ENCODE assay signal across 12 cellular contexts in the genomic region with DNA sequence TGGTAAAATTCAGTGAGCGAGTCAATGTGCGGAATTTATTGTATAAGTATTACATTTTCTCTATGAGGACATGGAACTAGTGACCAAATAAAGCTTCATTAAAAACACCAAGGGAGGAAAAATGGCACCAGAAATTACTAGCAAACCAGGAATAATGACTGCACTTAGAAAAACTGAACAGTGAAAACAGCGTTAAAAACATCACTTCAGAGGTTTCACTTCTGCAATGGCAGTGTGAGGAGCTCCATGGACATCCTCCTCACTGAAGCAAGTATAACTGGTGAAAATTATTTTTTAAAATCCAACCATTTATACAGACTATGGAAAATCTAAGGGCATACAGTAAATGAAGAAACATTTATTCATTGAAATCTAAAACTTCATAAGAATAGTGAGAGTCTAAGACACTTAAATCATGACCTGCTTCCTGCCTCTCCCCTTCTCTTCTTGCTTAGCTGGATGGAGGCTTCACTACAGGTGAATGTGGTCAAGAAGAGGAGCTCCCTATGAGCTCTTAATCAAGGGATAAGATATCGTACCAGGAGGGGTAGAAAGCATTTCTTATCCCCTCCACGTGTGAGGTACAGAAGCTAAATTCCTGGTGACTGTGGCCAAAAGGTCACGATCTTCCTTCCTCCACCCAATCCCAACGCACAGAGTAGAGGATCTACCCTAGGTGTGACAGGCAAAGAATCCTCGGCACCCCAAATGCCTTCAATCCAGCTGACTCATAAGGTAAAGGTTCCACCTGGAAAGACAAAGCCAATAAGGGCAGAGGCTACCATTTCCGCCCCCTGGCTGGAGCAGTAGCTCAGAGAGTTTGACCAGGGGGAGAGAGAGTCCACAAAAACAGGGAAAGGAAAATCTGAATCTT. TPM values are rescaled to one million over a fixed set of nuclear protein-coding genes. Genes with fewer than 3 reads are reported as not detected.
DNase-seq lines count a peak whose midpoint lies in the region; ATAC-seq, FAIRE-seq and TF ChIP-seq lines count a peak whose summit lies in the region.
"Had no signal": no experiment of that assay in that cellular context is flagged by ENCODE, and none has a peak within 500 bp of the region (broad histone marks: within the 10 kb centered on the region; RNA-seq: fewer than 3 reads in every experiment).

No MANE protein-coding gene starts in this region.

- peaks cover 27% of the 10 kb centered on the region for H3K4me1 Mint-ChIP-seq in WTC11
- peaks cover 41% of the 10 kb centered on the region for H3K4me1 Mint-ChIP-seq in activated T-helper 2 cell treated with anti-CD3 and anti-CD28 coated beads, Interferon-gamma antibody, Interleukin-2, Interleukin-4, amounts not matched to agents 10 μg/mL and 5 μg/mL and 100 μg/mL, durations not matched to agents 14 hours and 24 hours and 36 hours (ENCODE audit: low read depth)

- peaks cover 4% of the 10 kb centered on the region; the same call in 1 of the 2 replicates for H3K9me3 Mint-ChIP-seq in WTC11
- peaks cover 6% of the 10 kb centered on the region for H3K9me3 Mint-ChIP-seq in activated T-helper 2 cell treated with anti-CD3 and anti-CD28 coated beads, Interferon-gamma antibody, Interleukin-2, Interleukin-4, amounts not matched to agents 10 μg/mL and 5 μg/mL and 100 μg/mL, durations not matched to agents 14 hours and 24 hours and 36 hours

- H3K27ac Mint-ChIP-seq in WTC11 = 0 out of 2 replicates have a peak overlapping the region, but pooled peaks have one; percentile 46
- no peak overlapping the region for H3K27ac Mint-ChIP-seq in activated T-helper 2 cell treated with anti-CD3 and anti-CD28 coated beads, Interferon-gamma antibody, Interleukin-2, Interleukin-4, amounts not matched to agents 10 μg/mL and 5 μg/mL and 100 μg/mL, durations not matched to agents 14 hours and 24 hours and 36 hours

- TF ChIP-seq CTCF in WTC11 (IDR thresholded peaks at IDR 0.05) = no peak
- TF ChIP-seq CTCF in right lobe of liver (IDR thresholded peaks at IDR 0.05) = no peak
- TF ChIP-seq CTCF in smooth muscle cell (IDR thresholded peaks at IDR 0.05; ENCODE audit: borderline replicate concordance, insufficient read depth, poor library complexity, severe bottlenecking) = no peak

- peaks cover 21% of the 10 kb centered on the region for H4K20me1 ChIP-seq in smooth muscle cell (ENCODE audit: low read depth)

- ATAC-seq in GM19467 (IDR thresholded peaks at IDR 0.05; ENCODE audit: unreplicated experiment) (peak; percentile 85), HG03066 (IDR thresholded peaks at IDR 0.05; ENCODE audit: low read depth, unreplicated experiment) (peak; percentile 91), WTC11 (peak; percentile 73), right lobe of liver (no peak)

- no peaks in the 10 kb centered on the region for H3K36me3 ChIP-seq in right lobe of liver
- H3K36me3 ChIP-seq in smooth muscle cell (ENCODE audit: low read depth) = no peaks in the 10 kb centered on the region

- H3K4me1 ChIP-seq in right lobe of liver (no peaks in the 10 kb centered on the region), smooth muscle cell (ENCODE audit: low read depth) (no peaks in the 10 kb centered on the region)

- H3F3A ChIP-seq in smooth muscle cell (ENCODE audit: low read depth) = no peaks in the 10 kb centered on the region

- no peaks in the 10 kb centered on the region for H3K9me3 ChIP-seq in right lobe of liver
- no peaks in the 10 kb centered on the region for H3K9me3 ChIP-seq in smooth muscle cell (replicated peaks; ENCODE audit: low read depth)

- no peak for TF ChIP-seq POLR2A in GM12891 (IDR thresholded peaks at IDR 0.05; ENCODE audit: low read depth, low read length)
- no peak for TF ChIP-seq POLR2A in right lobe of liver (IDR thresholded peaks at IDR 0.05)

- peaks cover 73% of the 10 kb centered on the region for H3K79me2 ChIP-seq in smooth muscle cell (ENCODE audit: low read depth)

- intact Hi-C loops in right lobe of liver (cut with DNase I) = no loop called here
- intact Hi-C loops in activated T-helper 2 cell treated with anti-CD3 and anti-CD28 coated beads, Interferon-gamma antibody, Interleukin-2, Interleukin-4, amounts not matched to agents 10 μg/mL and 5 μg/mL and 100 μg/mL, durations not matched to agents 14 hours and 24 hours and 36 hours (cut with micrococcal nuclease) = no loop called here

- no peaks in the 10 kb centered on the region for H3K27me3 Mint-ChIP-seq in WTC11 (ENCODE audit: low read depth)
- H3K27me3 Mint-ChIP-seq in activated T-helper 2 cell treated with anti-CD3 and anti-CD28 coated beads, Interferon-gamma antibody, Interleukin-2, Interleukin-4, amounts not matched to agents 10 μg/mL and 5 μg/mL and 100 μg/mL, durations not matched to agents 14 hours and 24 hours and 36 hours (ENCODE audit: low read depth) = no peaks in the 10 kb centered on the region

- H3K4me2 ChIP-seq in smooth muscle cell = no peak overlapping the region

- POLR2A ChIA-PET in WTC11 (lab: Charles Lee) = interaction anchor here (3.5 kb wide), 1 partner anchor 12 kb away, joined by 20 read pairs; the partner anchor contains the start of gene ASF1A

- H3K36me3 Mint-ChIP-seq in WTC11 = no peaks in the 10 kb centered on the region
- peaks cover 21% of the 10 kb centered on the region for H3K36me3 Mint-ChIP-seq in activated T-helper 2 cell treated with anti-CD3 and anti-CD28 coated beads, Interferon-gamma antibody, Interleukin-2, Interleukin-4, amounts not matched to agents 10 μg/mL and 5 μg/mL and 100 μg/mL, durations not matched to agents 14 hours and 24 hours and 36 hours (ENCODE audit: low read depth)

- peak; percentile 81 for FAIRE-seq in GM12891 (lab: Jason Lieb, UNC)

- CTCF ChIA-PET in WTC11 (lab: Charles Lee) = interaction anchor here (0.9 to 2.6 kb wide), 9 partner anchors 8 to 229 kb away, joined by 3 to 12 read pairs (median 6); partner anchors contain the start of gene ASF1A

- H2AFZ ChIP-seq in smooth muscle cell (ENCODE audit: low read depth) = no peak overlapping the region

- no peak overlapping the region for H3K27ac ChIP-seq in right lobe of liver
- H3K27ac ChIP-seq in smooth muscle cell (ENCODE audit: low read depth) = no peak overlapping the region
- H3K27ac ChIP-seq: epithelial cell of prostate had no signal

- no peak overlapping the region for H3K4me3 Mint-ChIP-seq in WTC11
- H3K4me3 Mint-ChIP-seq in activated T-helper 2 cell treated with anti-CD3 and anti-CD28 coated beads, Interferon-gamma antibody, Interleukin-2, Interleukin-4, amounts not matched to agents 10 μg/mL and 5 μg/mL and 100 μg/mL, durations not matched to agents 14 hours and 24 hours and 36 hours (ENCODE audit: low read depth) = no peak overlapping the region

- 88% methylated on average over 8 of the region's 9 CpGs for WGBS in right lobe of liver (ENCODE audit: insufficient coverage, low coverage, low lambda C conversion rate, missing lambda C conversion rate)
- 88% methylated on average over 9 of the region's 9 CpGs for WGBS in smooth muscle cell (ENCODE audit: low lambda C conversion rate)

- DNase-seq in GM12891 (ENCODE audit: insufficient read length, low spot score) (no peak), WTC11 (ENCODE audit: low spot score) (no peak), right lobe of liver (no peak), DMS53 treated with DMSO at 0.1 percent for 48 hours (lab: John Stamatoyannopoulos, UW; ENCODE audit: unreplicated experiment) (no peak), smooth muscle cell (lab: John Stamatoyannopoulos, UW; ENCODE audit: unreplicated experiment) (no peak)
- DNase-seq in activated T-helper 2 cell treated with anti-CD3 and anti-CD28 coated beads, Interferon-gamma antibody, Interleukin-2, Interleukin-4, amounts not matched to agents 10 μg/mL and 5 μg/mL and 100 μg/mL, durations not matched to agents 14 hours and 24 hours and 36 hours (ENCODE audit: low spot score) = no peak
- DNase-seq: DMS153, IMR-90, Right ventricle myocardium superior had no signal

- no peak overlapping the region for H3K9ac ChIP-seq in smooth muscle cell (ENCODE audit: low read depth)

- H3K27me3 ChIP-seq in right lobe of liver = no peaks in the 10 kb centered on the region
- no peaks in the 10 kb centered on the region for H3K27me3 ChIP-seq in smooth muscle cell (ENCODE audit: low read depth)

- H3K4me3 ChIP-seq in right lobe of liver = no peak overlapping the region
- H3K4me3 ChIP-seq in smooth muscle cell = no peak overlapping the region

TF ChIP-seq in GM12891, 5 proteins besides CTCF, POLR2A, EP300 and RAD21:
- no peak for TF ChIP-seq POU2F2 (IDR thresholded peaks at IDR 0.05; ENCODE audit: low read depth, low read length)
- TF ChIP-seq POLR2AphosphoS5 (IDR thresholded peaks at IDR 0.05; ENCODE audit: low read depth, low read length) = no peak
- TF ChIP-seq PAX5 (IDR thresholded peaks at IDR 0.05; ENCODE audit: insufficient read depth, low read length, severe bottlenecking) = no peak
- TF ChIP-seq SPI1 (IDR thresholded peaks at IDR 0.05; ENCODE audit: low read depth, low read length) = peak; percentile 97

TF ChIP-seq in WTC11, 78 proteins besides CTCF, POLR2A, EP300 and RAD21:
- TF ChIP-seq IRF2 (CRISPR knock-in tag; IDR thresholded peaks at IDR 0.05; ENCODE audit: borderline replicate concordance, low read depth) (no peak), ETV6 (CRISPR knock-in tag; IDR thresholded peaks at IDR 0.05) (no peak)

RNA-seq across cellular contexts. Expression of gene ASF1A, which starts 12.3 kb away (rescaled TPM):
- 12.2 TPM for polyA plus RNA-seq in GM12891 (2012; ENCODE audit: low read depth, missing spikeins)
- total RNA-seq in WTC11 (2021) (30.9 to 36.7 TPM (median 32.0 TPM) in 3 replicates), right lobe of liver (10 to 100 TPM in 2 of 6 experiments, 1 to 10 TPM in 4; 5.8 to 15.3 (median 8.3) TPM), smooth muscle cell (33.4 and 35.2 TPM in 2 replicates)
- total RNA-seq in activated T-helper 2 cell treated with anti-CD3 and anti-CD28 coated beads, Interferon-gamma antibody, Interleukin-2, Interleukin-4, amounts not matched to agents 10 μg/mL and 5 μg/mL and 100 μg/mL, durations not matched to agents 14 hours and 24 hours and 36 hours = 33.9 and 34.1 TPM in 2 replicates
- 34.6 and 38.8 TPM in 2 replicates for polyA plus RNA-seq in smooth muscle cell

RNA-seq across cellular contexts. Expression of gene MCM9, which starts 53.3 kb away (rescaled TPM):
- polyA plus RNA-seq in GM12891 (2012; ENCODE audit: low read depth, missing spikeins) = 7.9 TPM
- 11.2 to 14.9 TPM (median 12.3 TPM) in 3 replicates for total RNA-seq in WTC11 (2021)
- 1 to 10 TPM; 4.3 to 7.6 (median 6.9) TPM for total RNA-seq in right lobe of liver
- total RNA-seq in activated T-helper 2 cell treated with anti-CD3 and anti-CD28 coated beads, Interferon-gamma antibody, Interleukin-2, Interleukin-4, amounts not matched to agents 10 μg/mL and 5 μg/mL and 100 μg/mL, durations not matched to agents 14 hours and 24 hours and 36 hours = 18.6 and 21.1 TPM in 2 replicates
- 3.9 and 7.8 TPM in 2 replicates for total RNA-seq in smooth muscle cell
- 3.8 and 8.1 TPM in 2 replicates for polyA plus RNA-seq in smooth muscle cell

Comparison
In these comparisons a context has a peak if more than half of its experiments do, and no peak if none do; other contexts are left out.
1. ATAC-seq: peak in GM19467 (single experiment), HG03066 (single experiment) and WTC11 (single experiment); none in right lobe of liver (0 of 4).